Comparison of ENCODE assay signal across 30 cellular contexts in genomic region chr3:194000100-194000499, GRCh38.
"Had no signal": no experiment of that assay in that cellular context is flagged by ENCODE, and none has a peak within 500 bp of the region (broad histone marks: within the 10 kb centered on the region; RNA-seq: fewer than 3 reads in every experiment).

No MANE protein-coding gene starts in this region.

- H3K27ac ChIP-seq: body of pancreas, breast epithelium, Peyer's patch, SJSA1 had no signal

- H3K4me2 ChIP-seq: SK-N-SH had no signal

- H3K9me3 ChIP-seq: body of pancreas, breast epithelium, Peyer's patch, SJSA1, SK-N-SH had no signal

- H3K4me3 Mint-ChIP-seq: activated CD4-positive, alpha-beta T cell treated with anti-CD3 and anti-CD28 coated beads for 36 hours; activated CD4-positive, alpha-beta T cell treated with anti-CD3 and anti-CD28 coated beads, Interleukin-2, amount 10 ng/mL, durations not matched to agents 7 days and 5 days; activated CD8-positive, alpha-beta T cell treated with anti-CD3 and anti-CD28 coated beads, Interleukin-2, amount 10 ng/mL, durations not matched to agents 7 days and 5 days; activated naive CD4-positive, alpha-beta T cell treated with anti-CD3 and anti-CD28 coated beads, Interleukin-2, amount 50 U/mL, for 24 hours; activated naive CD8-positive, alpha-beta T cell treated with anti-CD3 and anti-CD28 coated beads, Interleukin-2, amount 10 ng/mL, durations not matched to agents 7 days and 5 days; activated T-cell treated with anti-CD3 and anti-CD28 coated beads, Interleukin-2, amount 50 U/mL, for 24 hours; T-helper 1 cell treated with Interleukin-12 subunit alpha and Interleukin-12 subunit beta and Interleukin-4 antibody, amounts not matched to agents 30 μg/mL and 1 μg/mL, for 36 hours; T-helper 2 cell treated with Interferon-gamma antibody and Interleukin-4, amounts not matched to agents 5 μg/mL and 100 μg/mL, for 36 hours had no signal

- H3K27me3 ChIP-seq: body of pancreas, breast epithelium, Peyer's patch, SJSA1 had no signal

- ATAC-seq: activated CD4-positive, alpha-beta T cell treated with anti-CD3 and anti-CD28 coated beads for 36 hours; activated CD4-positive, CD25-positive, alpha-beta regulatory T cell treated with anti-CD3 and anti-CD28 coated beads, Interleukin-2, amount 50 U/mL, for 24 hours; activated CD8-positive, alpha-beta T cell treated with anti-CD3 and anti-CD28 coated beads, Interleukin-2, amount 10 ng/mL, durations not matched to agents 7 days and 5 days; body of pancreas; PC-3 had no signal

- H3K9me3 Mint-ChIP-seq: activated CD4-positive, alpha-beta T cell treated with anti-CD3 and anti-CD28 coated beads, Interleukin-2, amount 10 ng/mL, durations not matched to agents 7 days and 5 days; activated naive CD4-positive, alpha-beta T cell treated with anti-CD3 and anti-CD28 coated beads, Interleukin-2, amount 50 U/mL, for 24 hours; activated naive CD8-positive, alpha-beta T cell treated with anti-CD3 and anti-CD28 coated beads, Interleukin-2, amount 10 ng/mL, durations not matched to agents 7 days and 5 days; activated T-cell treated with anti-CD3 and anti-CD28 coated beads, Interleukin-2, amount 50 U/mL, for 24 hours; activated T-helper 2 cell treated with anti-CD3 and anti-CD28 coated beads, Interferon-gamma antibody, Interleukin-2, Interleukin-4, amounts not matched to agents 10 μg/mL and 5 μg/mL and 100 μg/mL, durations not matched to agents 14 hours and 24 hours and 36 hours; T-helper 1 cell treated with Interleukin-12 subunit alpha and Interleukin-12 subunit beta and Interleukin-4 antibody, amounts not matched to agents 30 μg/mL and 1 μg/mL, for 36 hours; T-helper 2 cell treated with Interferon-gamma antibody and Interleukin-4, amounts not matched to agents 5 μg/mL and 100 μg/mL, for 36 hours had no signal

- H3K9ac ChIP-seq: SK-N-SH had no signal

- H3K36me3 Mint-ChIP-seq: activated naive CD4-positive, alpha-beta T cell treated with anti-CD3 and anti-CD28 coated beads, Interleukin-2, amount 50 U/mL, for 24 hours; activated naive CD8-positive, alpha-beta T cell treated with anti-CD3 and anti-CD28 coated beads, Interleukin-2, amount 10 ng/mL, durations not matched to agents 7 days and 5 days had no signal

- H3K27ac Mint-ChIP-seq: activated CD4-positive, alpha-beta T cell treated with anti-CD3 and anti-CD28 coated beads for 36 hours; activated CD4-positive, alpha-beta T cell treated with anti-CD3 and anti-CD28 coated beads, Interleukin-2, amount 10 ng/mL, durations not matched to agents 7 days and 5 days; activated CD8-positive, alpha-beta T cell treated with anti-CD3 and anti-CD28 coated beads, Interleukin-2, amount 10 ng/mL, durations not matched to agents 7 days and 5 days; activated naive CD4-positive, alpha-beta T cell treated with anti-CD3 and anti-CD28 coated beads, Interleukin-2, amount 50 U/mL, for 24 hours; activated naive CD8-positive, alpha-beta T cell treated with anti-CD3 and anti-CD28 coated beads, Interleukin-2, amount 10 ng/mL, durations not matched to agents 7 days and 5 days; activated T-cell treated with anti-CD3 and anti-CD28 coated beads, Interleukin-2, amount 50 U/mL, for 24 hours; activated T-helper 2 cell treated with anti-CD3 and anti-CD28 coated beads, Interferon-gamma antibody, Interleukin-2, Interleukin-4, amounts not matched to agents 10 μg/mL and 5 μg/mL and 100 μg/mL, durations not matched to agents 14 hours and 24 hours and 36 hours; T-helper 1 cell treated with Interleukin-12 subunit alpha and Interleukin-12 subunit beta and Interleukin-4 antibody, amounts not matched to agents 30 μg/mL and 1 μg/mL, for 36 hours; T-helper 2 cell treated with Interferon-gamma antibody and Interleukin-4, amounts not matched to agents 5 μg/mL and 100 μg/mL, for 36 hours had no signal

- H3K36me3 ChIP-seq: breast epithelium, Peyer's patch, SJSA1 had no signal

- DNase-seq: activated CD4-positive, alpha-beta T cell treated with anti-CD3 and anti-CD28 coated beads for 36 hours; activated CD4-positive, alpha-beta T cell treated with anti-CD3 and anti-CD28 coated beads, Interleukin-2, amount 10 ng/mL, durations not matched to agents 7 days and 5 days; activated CD4-positive, alpha-beta T cell treated with anti-CD3 and anti-CD28 coated beads, Interleukin-2, amount 50 U/mL, for 48 hours; activated CD8-positive, alpha-beta T cell treated with anti-CD3 and anti-CD28 coated beads, Interleukin-2, amount 10 ng/mL, durations not matched to agents 7 days and 5 days; activated gamma-delta T cell; activated naive CD4-positive, alpha-beta T cell treated with Interleukin-2 at 50 U/mL for 16 hours; activated naive CD8-positive, alpha-beta T cell treated with anti-CD3 and anti-CD28 coated beads, Interleukin-2, amount 10 ng/mL, durations not matched to agents 7 days and 5 days; activated T-cell treated with anti-CD3 and anti-CD28 coated beads, Interleukin-2, amount 50 U/mL, for 24 hours; body of pancreas; Karpas-422; NCI-H1105; NCI-H1417 treated with DMSO at 0.1 percent for 48 hours; NCI-H187 treated with DMSO at 0.1 percent for 48 hours; NCI-H2081; NCI-H2171 treated with DMSO at 0.1 percent for 48 hours; NCI-H226; NCI-H524 treated with DMSO at 0.1 percent for 48 hours; NK-92 treated with Interleukin-12 subunit alpha and Interleukin-12 subunit beta, amount 100 ng/mL, for 24 hours; PC-3; Peyer's patch; RPMI8226; SHP77 treated with DMSO at 0.1 percent for 48 hours; SK-N-SH had no signal

- H3K4me3 ChIP-seq: body of pancreas, breast epithelium, Peyer's patch, SJSA1 had no signal
